14 cellular contexts compared by ENCODE assay signal in genomic region chr5:68380071-68380470, GRCh38.
"Had no signal": no experiment of that assay in that cellular context is flagged by ENCODE, and none has a peak within 500 bp of the region (broad histone marks: within the 10 kb centered on the region; RNA-seq: fewer than 3 reads in every experiment).

No MANE protein-coding gene starts in this region.

- H3K4me3 Mint-ChIP-seq: activated CD4-positive, alpha-beta T cell treated with anti-CD3 and anti-CD28 coated beads, Interleukin-2, amount 10 ng/mL, durations not matched to agents 7 days and 5 days; activated T-cell treated with anti-CD3 and anti-CD28 coated beads, Interleukin-2, amount 50 U/mL, for 4 hours; stimulated activated memory B cell treated with anti-CD40 and anti-IgM and Interleukin-4, amounts not matched to agents 10 μg/mL and 1 μg/mL and 100 μg/mL, for 72 hours had no signal

- H3K4me1 ChIP-seq: right lobe of liver had no signal

- H3K9me3 ChIP-seq: ascending aorta, esophagus muscularis mucosa, right lobe of liver, upper lobe of right lung had no signal

- H3K4me3 ChIP-seq: ascending aorta, esophagus muscularis mucosa, right lobe of liver, upper lobe of right lung had no signal

- H3K27ac Mint-ChIP-seq: progenitor cell of endocrine pancreas; stimulated activated memory B cell treated with anti-CD40 and anti-IgM and Interleukin-4, amounts not matched to agents 10 μg/mL and 1 μg/mL and 100 μg/mL, for 72 hours had no signal

- ATAC-seq: activated T-cell treated with anti-CD3 and anti-CD28 coated beads, Interleukin-2, amount 50 U/mL, for 4 hours; right lobe of liver; stimulated activated memory B cell treated with anti-CD40 and anti-IgM and Interleukin-4, amounts not matched to agents 10 μg/mL and 1 μg/mL and 100 μg/mL, for 72 hours had no signal

- DNase-seq: activated CD4-positive, alpha-beta T cell treated with anti-CD3 and anti-CD28 coated beads, Interleukin-2, amount 10 ng/mL, durations not matched to agents 7 days and 5 days; activated T-cell treated with anti-CD3 and anti-CD28 coated beads, Interleukin-2, amount 50 U/mL, for 4 hours; foreskin fibroblast; glutamatergic neuron; right lobe of liver; stimulated activated CD4-positive, alpha-beta T cell treated with anti-CD3 and anti-CD28 coated beads, Interleukin-1b, Interleukin-23, amount 100 ng/mL, for 48 hours; substantia nigra; SW 1271; T1000; upper lobe of right lung had no signal

- H3K27me3 ChIP-seq: ascending aorta, esophagus muscularis mucosa, right lobe of liver, upper lobe of right lung had no signal

- H3K36me3 ChIP-seq: ascending aorta, esophagus muscularis mucosa, right lobe of liver, upper lobe of right lung had no signal

- H3K27me3 Mint-ChIP-seq: activated CD4-positive, alpha-beta T cell treated with anti-CD3 and anti-CD28 coated beads, Interleukin-2, amount 10 ng/mL, durations not matched to agents 7 days and 5 days had no signal

- H3K27ac ChIP-seq: esophagus muscularis mucosa, right lobe of liver, upper lobe of right lung had no signal

- H3K9me3 Mint-ChIP-seq: activated T-cell treated with anti-CD3 and anti-CD28 coated beads, Interleukin-2, amount 50 U/mL, for 4 hours; stimulated activated memory B cell treated with anti-CD40 and anti-IgM and Interleukin-4, amounts not matched to agents 10 μg/mL and 1 μg/mL and 100 μg/mL, for 72 hours had no signal

- H3K36me3 Mint-ChIP-seq: stimulated activated memory B cell treated with anti-CD40 and anti-IgM and Interleukin-4, amounts not matched to agents 10 μg/mL and 1 μg/mL and 100 μg/mL, for 72 hours had no signal
